ENCODE assay signal across 8 cellular contexts in genomic region chr14:59964251-59965007, GRCh38. TPM values are rescaled to one million over a fixed set of nuclear protein-coding genes. Genes with fewer than 3 reads are reported as not detected.
A peak's percentile ranks its signal among the peaks of the same experiment; 100 is the strongest.
DNase-seq lines count a peak whose midpoint lies in the region; ATAC-seq and TF ChIP-seq lines count a peak whose summit lies in the region.

No MANE protein-coding gene starts in this region.

- H3K4me1 ChIP-seq in OCI-LY1 (ENCODE audit: insufficient read depth, low read length, severe bottlenecking) (peaks cover 18% of the 10 kb centered on the region), lower lobe of right lung (no peaks in the 10 kb centered on the region)

- H3K36me3 ChIP-seq in OCI-LY1 (ENCODE audit: insufficient read depth, low read length) (no peaks in the 10 kb centered on the region), lower lobe of right lung (no peaks in the 10 kb centered on the region)

- ATAC-seq in GM18499 (IDR thresholded peaks at IDR 0.05; ENCODE audit: insufficient read depth, unreplicated experiment) (peak; percentile 7), GM21619 (IDR thresholded peaks at IDR 0.05; ENCODE audit: unreplicated experiment) (peak; percentile 21), lower lobe of right lung (peak; percentile 57 to 61), omental fat pad (ENCODE audit: low FRiP score) (no peak)

- TF ChIP-seq CTCF in OCI-LY1 (IDR thresholded peaks at IDR 0.05; ENCODE audit: low read length): no peak
- no peak for TF ChIP-seq CTCF in lower lobe of right lung (IDR thresholded peaks at IDR 0.05)
- no peak for TF ChIP-seq CTCF in omental fat pad (IDR thresholded peaks at IDR 0.05)

- H3F3A ChIP-seq in OCI-LY1 (ENCODE audit: insufficient read depth, low read length): no peaks in the 10 kb centered on the region

- no peaks in the 10 kb centered on the region for H3K79me2 ChIP-seq in OCI-LY1 (ENCODE audit: insufficient read depth, low read length)

- no peak for DNase-seq in lower lobe of right lung
- DNase-seq in omental fat pad (ENCODE audit: low spot score): no peak
- DNase-seq in SW480 (ENCODE audit: low spot score): no peak
- DNase-seq in GOT3 (lab: John Stamatoyannopoulos, UW): no peak
- DNase-seq in HPDE6-E6E7 (ENCODE audit: extremely low spot score): no peak

- no peaks in the 10 kb centered on the region for H3K9me2 ChIP-seq in OCI-LY1 (ENCODE audit: low read depth, low read length)

- H4K20me1 ChIP-seq in OCI-LY1 (ENCODE audit: insufficient read depth, low read length): no peaks in the 10 kb centered on the region

- H3K27ac ChIP-seq in OCI-LY1 (ENCODE audit: low read depth, low read length, poor library complexity, severe bottlenecking) (no peak overlapping the region), lower lobe of right lung (no peak overlapping the region)

- H3K27me3 ChIP-seq in OCI-LY1 (ENCODE audit: insufficient read depth, low read length) (no peaks in the 10 kb centered on the region), lower lobe of right lung (ENCODE audit: low read depth) (no peaks in the 10 kb centered on the region)

- H2AFZ ChIP-seq in OCI-LY1 (ENCODE audit: low read length): no peak overlapping the region

- intact Hi-C loops in lower lobe of right lung (cut with DNase I): loop anchor here (5.0 kb wide), 1 partner anchor 218 kb away; no protein-coding TSS in a partner anchor

- peak overlapping the region; percentile 74 for H3K4me2 ChIP-seq in OCI-LY1 (ENCODE audit: low read length)

- peak overlapping the region; percentile 0; the same call in 1 of the 2 replicates for H3K9ac ChIP-seq in OCI-LY1 (ENCODE audit: low read length)

- H3K4me3 ChIP-seq in OCI-LY1 (ENCODE audit: low read depth, low read length, poor library complexity, severe bottlenecking) (peak overlapping the region; percentile 60), lower lobe of right lung (no peak overlapping the region)

- H3K9me3 ChIP-seq in OCI-LY1 (ENCODE audit: low read length): no peaks in the 10 kb centered on the region
- no peaks in the 10 kb centered on the region for H3K9me3 ChIP-seq in lower lobe of right lung

RNA-seq across cellular contexts. Expression of gene LRRC9, which starts 44.5 kb away (rescaled TPM):
- not detected for total RNA-seq in lower lobe of right lung
- total RNA-seq in omental fat pad: under 1 TPM in 2 of 4 donors, not detected in 2; 0.16 to 0.25 TPM
